Comparison of ENCODE assay signal across 1 cellular context in the genomic region with DNA sequence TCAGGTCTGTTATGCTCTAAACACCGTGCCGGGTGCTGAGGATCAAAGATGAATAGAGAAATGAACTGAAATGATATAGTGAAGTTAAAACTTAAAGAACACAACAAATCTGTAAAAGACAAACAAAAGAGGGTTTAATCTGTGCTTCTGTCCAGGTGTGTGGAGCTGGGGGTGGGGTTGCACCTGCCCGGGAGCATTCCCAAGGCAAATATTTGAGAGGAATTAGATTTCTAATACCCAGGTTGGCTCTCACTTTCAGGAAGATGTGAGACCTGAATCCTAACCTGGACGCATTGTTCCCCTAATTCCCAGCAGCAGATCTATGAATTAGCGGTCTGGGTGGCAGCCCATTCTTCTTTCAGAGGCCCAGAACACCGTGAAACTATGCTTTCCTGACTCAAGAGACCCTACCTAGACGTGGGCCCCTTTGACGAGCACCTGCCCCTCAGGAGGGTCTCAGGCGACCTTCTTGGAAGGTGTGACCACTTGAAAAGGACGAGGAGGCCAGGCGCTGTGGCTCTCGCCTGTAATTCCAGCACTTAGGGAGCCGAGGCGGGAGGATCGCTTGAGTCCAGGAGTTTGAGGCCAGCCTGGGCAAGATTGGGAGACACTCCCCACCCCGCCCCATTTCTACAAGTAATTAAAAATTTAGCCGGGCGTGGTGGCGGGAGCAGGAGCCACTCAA.
TF ChIP-seq lines count a peak whose summit lies in the region.

No MANE protein-coding gene starts in this region.

TF ChIP-seq in endothelial cell of umbilical vein, 7 proteins besides CTCF, POLR2A, EP300 and RAD21 (continued from another document):
- no peak for TF ChIP-seq POLR2AphosphoS5 (IDR thresholded peaks at IDR 0.05; ENCODE audit: insufficient read depth, low read depth, low read length)
- no peak for TF ChIP-seq GATA2 (IDR thresholded peaks at IDR 0.05; ENCODE audit: insufficient read depth, insufficient read length, low read depth, low read length)
- TF ChIP-seq, protein P1, sequence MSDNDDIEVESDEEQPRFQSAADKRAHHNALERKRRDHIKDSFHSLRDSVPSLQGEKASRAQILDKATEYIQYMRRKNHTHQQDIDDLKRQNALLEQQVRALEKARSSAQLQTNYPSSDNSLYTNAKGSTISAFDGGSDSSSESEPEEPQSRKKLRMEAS (IDR thresholded peaks at IDR 0.05; ENCODE audit: insufficient read depth, insufficient read length) = no peak
- no peak for TF ChIP-seq JUN (IDR thresholded peaks at IDR 0.05; ENCODE audit: borderline replicate concordance, insufficient read depth, insufficient read length, low read depth)
